19 cellular contexts compared by ENCODE assay signal in genomic region chr1:2564006-2564814, GRCh38. TPM values are rescaled to one million over a fixed set of nuclear protein-coding genes. Genes with fewer than 3 reads are reported as not detected.
"Had no signal": no experiment of that assay in that cellular context is flagged by ENCODE, and none has a peak within 500 bp of the region (broad histone marks: within the 10 kb centered on the region; RNA-seq: fewer than 3 reads in every experiment).

No MANE protein-coding gene starts in this region.

- DNase-seq: activated CD4-positive, alpha-beta T cell treated with anti-CD3 and anti-CD28 coated beads for 1 hour; activated CD4-positive, alpha-beta T cell treated with anti-CD3 and anti-CD28 coated beads, Interleukin-2, amount 50 U/mL, for 4 hours; activated T-cell treated with anti-CD3 and anti-CD28 coated beads for 4 hours; amygdala; body of pancreas; caudate nucleus; mesendoderm; posterior cingulate gyrus; stimulated activated CD4-positive, alpha-beta T cell treated with anti-CD3 and anti-CD28 coated beads, Interleukin-2, amount 100 ng/mL, for 48 hours; stimulated activated naive CD4-positive, alpha-beta T cell; T1000; trophoblast cell had no signal

- H3K9me3 ChIP-seq: body of pancreas, esophagus muscularis mucosa had no signal

- H3K27me3 ChIP-seq: body of pancreas had no signal

- H3K9me3 Mint-ChIP-seq: activated naive CD4-positive, alpha-beta T cell treated with anti-CD3 and anti-CD28 coated beads, Interleukin-2, amount 50 U/mL, for 24 hours had no signal

- H3K4me1 ChIP-seq: body of pancreas had no signal

- FAIRE-seq: colon, endometrium, keratinocyte had no signal

- H3K27ac ChIP-seq: body of pancreas, esophagus muscularis mucosa, SK-N-MC had no signal

- H3K36me3 Mint-ChIP-seq: activated naive CD4-positive, alpha-beta T cell treated with anti-CD3 and anti-CD28 coated beads, Interleukin-2, amount 50 U/mL, for 24 hours had no signal

- H3K4me3 Mint-ChIP-seq: activated naive CD4-positive, alpha-beta T cell treated with anti-CD3 and anti-CD28 coated beads, Interleukin-2, amount 50 U/mL, for 24 hours had no signal

- H3K4me3 ChIP-seq: body of pancreas, esophagus muscularis mucosa, SK-N-MC had no signal

- ATAC-seq: body of pancreas had no signal

- H3K27ac Mint-ChIP-seq: activated naive CD4-positive, alpha-beta T cell treated with anti-CD3 and anti-CD28 coated beads, Interleukin-2, amount 50 U/mL, for 24 hours had no signal

- H3K27me3 Mint-ChIP-seq: activated naive CD4-positive, alpha-beta T cell treated with anti-CD3 and anti-CD28 coated beads, Interleukin-2, amount 50 U/mL, for 24 hours had no signal

RNA-seq across cellular contexts. Expression of gene HES5, which starts 34.1 kb away (rescaled TPM):
- total RNA-seq: body of pancreas had no signal
- polyA plus RNA-seq: liver had no signal
